In genomic region chr21:33644383-33645074, GRCh38 we compare ENCODE assay signal across 13 cellular contexts. TPM values are rescaled to one million over a fixed set of nuclear protein-coding genes. Genes with fewer than 3 reads are reported as not detected.
DNase-seq lines count a peak whose midpoint lies in the region; ATAC-seq and TF ChIP-seq lines count a peak whose summit lies in the region.
"Had no signal": no experiment of that assay in that cellular context is flagged by ENCODE, and none has a peak within 500 bp of the region (broad histone marks: within the 10 kb centered on the region; RNA-seq: fewer than 3 reads in every experiment).

No MANE protein-coding gene starts in this region.

- H3K27ac Mint-ChIP-seq in activated T-helper 17 cell treated with anti-CD3 and anti-CD28 coated beads, Interleukin-2, amount 50 U/mL, for 72 hours: no peak overlapping the region
- H3K27ac Mint-ChIP-seq in activated CD4-positive, alpha-beta T cell treated with anti-CD3 and anti-CD28 coated beads, Interleukin-2, amount 10 ng/mL, durations not matched to agents 24 days and 14 days: no peak overlapping the region
- H3K27ac Mint-ChIP-seq: activated naive CD8-positive, alpha-beta T cell treated with anti-CD3 and anti-CD28 coated beads for 36 hours; stimulated activated naive CD8-positive, alpha-beta T cell treated with anti-CD3 and anti-CD28 coated beads, Interleukin-15, Interleukin-2, amounts not matched to agents 100 ng/mL and 50 ng/mL, for 24 hours had no signal

- H3K27me3 ChIP-seq in ectodermal cell (ENCODE audit: control insufficient read depth, insufficient read depth, low read length, poor library complexity, severe bottlenecking): no peaks in the 10 kb centered on the region

- intact Hi-C loops in activated CD4-positive, alpha-beta T cell treated with anti-CD3 and anti-CD28 coated beads, Interleukin-2, amount 10 ng/mL, durations not matched to agents 24 days and 14 days (cut with micrococcal nuclease): loop anchor here (5.0 kb wide), 1 partner anchor 262 kb away; no protein-coding TSS in a partner anchor

- WGBS in ectodermal cell, 2 experiments: 74 to 78% methylated on average over 10 to 11 of the region's 11 CpGs
- WGBS in mesodermal cell (ENCODE audit: insufficient coverage in 2 of 2), 2 experiments: 81 to 89% methylated on average over 9 of the region's 11 CpGs

- H3K27ac ChIP-seq in ectodermal cell (ENCODE audit: insufficient read depth, low read depth, low read length, poor library complexity, severe bottlenecking) (no peak overlapping the region), mesodermal cell (ENCODE audit: low read depth, low read length, severe bottlenecking) (peak overlapping the region; percentile 60)
- H3K27ac ChIP-seq: KMS-11 had no signal

- H3K36me3 ChIP-seq in ectodermal cell (ENCODE audit: control insufficient read depth, insufficient read depth, low read length) (no peaks in the 10 kb centered on the region), mesodermal cell (ENCODE audit: control insufficient read depth, insufficient read depth, low read length) (peaks cover 13% of the 10 kb centered on the region)

- H3K27me3 Mint-ChIP-seq in activated T-helper 17 cell treated with anti-CD3 and anti-CD28 coated beads, Interleukin-2, amount 50 U/mL, for 72 hours: peaks cover 6% of the 10 kb centered on the region
- peaks cover 43% of the 10 kb centered on the region for H3K27me3 Mint-ChIP-seq in activated CD4-positive, alpha-beta T cell treated with anti-CD3 and anti-CD28 coated beads, Interleukin-2, amount 10 ng/mL, durations not matched to agents 24 days and 14 days

- H3K9me3 ChIP-seq in ectodermal cell (ENCODE audit: control insufficient read depth, low read length) (no peaks in the 10 kb centered on the region), mesodermal cell (ENCODE audit: control insufficient read depth, low read length) (no peaks in the 10 kb centered on the region)

- ATAC-seq in activated T-helper 17 cell treated with anti-CD3 and anti-CD28 coated beads, Interleukin-2, amount 50 U/mL, for 72 hours (replicated peaks): no peak

- H3K4me3 Mint-ChIP-seq in activated T-helper 17 cell treated with anti-CD3 and anti-CD28 coated beads, Interleukin-2, amount 50 U/mL, for 72 hours: no peak overlapping the region
- no peak overlapping the region for H3K4me3 Mint-ChIP-seq in activated CD4-positive, alpha-beta T cell treated with anti-CD3 and anti-CD28 coated beads, Interleukin-2, amount 10 ng/mL, durations not matched to agents 24 days and 14 days

- H3K36me3 Mint-ChIP-seq in activated T-helper 17 cell treated with anti-CD3 and anti-CD28 coated beads, Interleukin-2, amount 50 U/mL, for 72 hours (ENCODE audit: low read depth): no peaks in the 10 kb centered on the region
- peaks cover 2% of the 10 kb centered on the region for H3K36me3 Mint-ChIP-seq in activated CD4-positive, alpha-beta T cell treated with anti-CD3 and anti-CD28 coated beads, Interleukin-2, amount 10 ng/mL, durations not matched to agents 24 days and 14 days (ENCODE audit: low read depth)
- H3K36me3 Mint-ChIP-seq: activated naive CD8-positive, alpha-beta T cell treated with anti-CD3 and anti-CD28 coated beads for 36 hours; naive B cell had no signal

- H3K9me3 Mint-ChIP-seq in activated T-helper 17 cell treated with anti-CD3 and anti-CD28 coated beads, Interleukin-2, amount 50 U/mL, for 72 hours: no peaks in the 10 kb centered on the region
- no peaks in the 10 kb centered on the region for H3K9me3 Mint-ChIP-seq in activated CD4-positive, alpha-beta T cell treated with anti-CD3 and anti-CD28 coated beads, Interleukin-2, amount 10 ng/mL, durations not matched to agents 24 days and 14 days
- H3K9me3 Mint-ChIP-seq: activated naive CD8-positive, alpha-beta T cell treated with anti-CD3 and anti-CD28 coated beads for 36 hours; naive B cell; stimulated activated naive CD8-positive, alpha-beta T cell treated with anti-CD3 and anti-CD28 coated beads, Interleukin-15, Interleukin-2, amounts not matched to agents 100 ng/mL and 50 ng/mL, for 24 hours had no signal

- peaks cover 6% of the 10 kb centered on the region for H3K4me1 Mint-ChIP-seq in activated T-helper 17 cell treated with anti-CD3 and anti-CD28 coated beads, Interleukin-2, amount 50 U/mL, for 72 hours
- H3K4me1 Mint-ChIP-seq in activated CD4-positive, alpha-beta T cell treated with anti-CD3 and anti-CD28 coated beads, Interleukin-2, amount 10 ng/mL, durations not matched to agents 24 days and 14 days: peaks cover 11% of the 10 kb centered on the region

- H3K4me3 ChIP-seq in AG09309 (ENCODE audit: control insufficient read depth, low read depth, low read length) (peak overlapping the region; percentile 69), ectodermal cell (ENCODE audit: insufficient read depth, low read depth, low read length) (peak overlapping the region; percentile 78), mesodermal cell (ENCODE audit: extremely low read depth, insufficient read depth, low read length, poor library complexity, severe bottlenecking) (peak overlapping the region; percentile 83)

- H3K4me1 ChIP-seq in ectodermal cell (ENCODE audit: control insufficient read depth, insufficient read depth, low read length): peaks cover 19% of the 10 kb centered on the region
- peaks cover 21% of the 10 kb centered on the region for H3K4me1 ChIP-seq in mesodermal cell (ENCODE audit: control insufficient read depth, insufficient read depth, low read length, poor library complexity, severe bottlenecking)

- TF ChIP-seq CTCF in AG09309 (IDR thresholded peaks at IDR 0.05; ENCODE audit: control insufficient read depth, insufficient read depth, low read depth, low read length, missing control alignments): no peak

- DNase-seq in AG09309 (ENCODE audit: low read depth): peak; percentile 81
- DNase-seq in MV-4-11 (lab: John Stamatoyannopoulos, UW): peak; percentile 62
- no peak for DNase-seq in NCI-H69 (lab: John Stamatoyannopoulos, UW)
- no peak for DNase-seq in NCI-H446 (lab: John Stamatoyannopoulos, UW)
- DNase-seq in activated CD4-positive, alpha-beta T cell treated with anti-CD3 and anti-CD28 coated beads, Interleukin-2, amount 10 ng/mL, durations not matched to agents 24 days and 14 days: no peak
- DNase-seq: activated naive CD8-positive, alpha-beta T cell treated with anti-CD3 and anti-CD28 coated beads for 36 hours; naive B cell; SW 1271 had no signal

RNA-seq across cellular contexts. Expression of gene ITSN1, which starts 2.2 kb away (rescaled TPM):
- 116 TPM for polyA plus RNA-seq in ectodermal cell (2013, experiment 1 of 4)
- 108 TPM for polyA plus RNA-seq in ectodermal cell (2013, experiment 2 of 4)
- 74.6 TPM for polyA plus RNA-seq in ectodermal cell (2013, experiment 3 of 4)
- polyA plus RNA-seq in ectodermal cell (2013, experiment 4 of 4): 87.3 TPM
- 59.9 TPM for polyA plus RNA-seq in mesodermal cell (2013, experiment 1 of 2)
- polyA plus RNA-seq in mesodermal cell (2013, experiment 2 of 2): 56.4 TPM
- total RNA-seq in activated T-helper 17 cell treated with anti-CD3 and anti-CD28 coated beads, Interleukin-2, amount 50 U/mL, for 72 hours: 1 to 10 TPM; 3.8 to 4.3 TPM
- 4.5 and 4.8 TPM in 2 replicates for total RNA-seq in activated CD4-positive, alpha-beta T cell treated with anti-CD3 and anti-CD28 coated beads, Interleukin-2, amount 10 ng/mL, durations not matched to agents 24 days and 14 days

RNA-seq across cellular contexts. Expression of gene CRYZL1, which starts 3.0 kb away (rescaled TPM):
- 64.2 TPM for polyA plus RNA-seq in ectodermal cell (2013, experiment 1 of 4)
- 66.4 TPM for polyA plus RNA-seq in ectodermal cell (2013, experiment 2 of 4)
- 55.7 TPM for polyA plus RNA-seq in ectodermal cell (2013, experiment 3 of 4)
- 59.9 TPM for polyA plus RNA-seq in ectodermal cell (2013, experiment 4 of 4)
- 43.5 TPM for polyA plus RNA-seq in mesodermal cell (2013, experiment 1 of 2)
- polyA plus RNA-seq in mesodermal cell (2013, experiment 2 of 2): 46.4 TPM
- 10 to 100 TPM; 29.5 to 52.8 TPM for total RNA-seq in activated T-helper 17 cell treated with anti-CD3 and anti-CD28 coated beads, Interleukin-2, amount 50 U/mL, for 72 hours
- total RNA-seq in activated CD4-positive, alpha-beta T cell treated with anti-CD3 and anti-CD28 coated beads, Interleukin-2, amount 10 ng/mL, durations not matched to agents 24 days and 14 days: 26.3 and 34.8 TPM in 2 replicates

RNA-seq across cellular contexts. Expression of gene DONSON, which starts 56.0 kb away (rescaled TPM):
- 57.4 TPM for polyA plus RNA-seq in ectodermal cell (2013, experiment 1 of 4)
- 54.5 TPM for polyA plus RNA-seq in ectodermal cell (2013, experiment 2 of 4)
- polyA plus RNA-seq in ectodermal cell (2013, experiment 3 of 4): 53.4 TPM
- 57.4 TPM for polyA plus RNA-seq in ectodermal cell (2013, experiment 4 of 4)
- polyA plus RNA-seq in mesodermal cell (2013, experiment 1 of 2): 37.0 TPM
- 37.2 TPM for polyA plus RNA-seq in mesodermal cell (2013, experiment 2 of 2)
- total RNA-seq in activated T-helper 17 cell treated with anti-CD3 and anti-CD28 coated beads, Interleukin-2, amount 50 U/mL, for 72 hours: 10 to 100 TPM; 39.8 to 43.0 TPM
- 42.6 and 42.7 TPM in 2 replicates for total RNA-seq in activated CD4-positive, alpha-beta T cell treated with anti-CD3 and anti-CD28 coated beads, Interleukin-2, amount 10 ng/mL, durations not matched to agents 24 days and 14 days

Comparison
In these comparisons a context has a peak if more than half of its experiments do, and no peak if none do; other contexts are left out.
1. DNase-seq: peak in AG09309 (single experiment) and MV-4-11 (single experiment); none in NCI-H69 (single experiment), NCI-H446 (0 of 2) and activated CD4-positive, alpha-beta T cell treated with anti-CD3 and anti-CD28 coated beads, Interleukin-2, amount 10 ng/mL, durations not matched to agents 24 days and 14 days (single experiment).
2. Peak in every context shown above with its lines, with median percentiles within 50 percentile points of each other: H3K4me3 ChIP-seq.